In genomic region chr1:156080598-156081173, GRCh38 we compare ENCODE assay signal across 10 cellular contexts. TPM values are rescaled to one million over a fixed set of nuclear protein-coding genes. Genes with fewer than 3 reads are reported as not detected.
DNase-seq lines count a peak whose midpoint lies in the region; ATAC-seq and TF ChIP-seq lines count a peak whose summit lies in the region.
"Had no signal": no experiment of that assay in that cellular context is flagged by ENCODE, and none has a peak within 500 bp of the region (broad histone marks: within the 10 kb centered on the region; RNA-seq: fewer than 3 reads in every experiment).

No MANE protein-coding gene starts in this region.

- TF ChIP-seq CTCF in AG04450 (IDR thresholded peaks at IDR 0.05; ENCODE audit: low read depth, low read length) = no peak
- no peak for TF ChIP-seq CTCF in HEK293 (tag by site-specific recombination; IDR thresholded peaks at IDR 0.05)
- TF ChIP-seq CTCF in kidney epithelial cell (IDR thresholded peaks at IDR 0.05; ENCODE audit: insufficient read depth, low read length, poor library complexity, severe bottlenecking) = no peak
- TF ChIP-seq CTCF in thyroid gland (IDR thresholded peaks at IDR 0.05) = no peak

- POLR2A ChIA-PET in AG04450 (lab: Yijun Ruan, JAX) (interaction anchor here (0.6 kb wide), 1 partner anchor 160 kb away, joined by 3 read pairs; no protein-coding TSS in a partner anchor), HEK293 (lab: Yijun Ruan, JAX) (interaction anchor here (0.5 kb wide), 1 partner anchor 37 kb away, joined by 5 read pairs; no protein-coding TSS in a partner anchor)
- POLR2A ChIA-PET in activated naive CD8-positive, alpha-beta T cell treated with anti-CD3 and anti-CD28 coated beads, Interleukin-2, amount 10 ng/mL, durations not matched to agents 7 days and 5 days (lab: Charles Lee) = no interaction called here

- whole genome bisulfite sequencing in thyroid gland, 2 donors = 76% methylated on average over 8 of the region's 8 CpGs

- CTCF ChIA-PET in AG04450 (lab: Charles Lee) (interaction anchor here (1.3 kb wide), 1 partner anchor 10 kb away, joined by 3 read pairs; no protein-coding TSS in a partner anchor), HEK293 (lab: Yijun Ruan, JAX) (no interaction called here)

- peaks cover 4% of the 10 kb centered on the region for H3K4me1 Mint-ChIP-seq in activated naive CD8-positive, alpha-beta T cell treated with anti-CD3 and anti-CD28 coated beads, Interleukin-2, amount 10 ng/mL, durations not matched to agents 7 days and 5 days

- H3K4me3 ChIP-seq in AG04450 (ENCODE audit: low read depth, low read length) (peak overlapping the region; percentile 87), HEK293 (ENCODE audit: low read depth, low read length) (peak overlapping the region; percentile 0; the same call in 1 of the 2 replicates), kidney epithelial cell (ENCODE audit: low read depth, low read length) (peak overlapping the region; percentile 72), thyroid gland (replicated peaks in 1 of 3) (no peak overlapping the region)

- H3K9me3 ChIP-seq in AG04450 (ENCODE audit: control insufficient read depth, insufficient read depth, low read length) = no peaks in the 10 kb centered on the region; the same call in 1 of the 2 replicates
- no peaks in the 10 kb centered on the region for H3K9me3 ChIP-seq in HEK293 (ENCODE audit: control insufficient read depth, insufficient read depth, low read depth, low read length)
- H3K9me3 ChIP-seq in thyroid gland = no peaks in the 10 kb centered on the region

- TF ChIP-seq POLR2A in thyroid gland (IDR thresholded peaks at IDR 0.05) = no peak

- H3K4me1 ChIP-seq in HEK293 (ENCODE audit: control insufficient read depth, insufficient read depth, low read length) (peaks cover 3% of the 10 kb centered on the region; the same call in 1 of the 2 replicates), thyroid gland (peaks cover 8 to 20% of the 10 kb centered on the region in 2 donors)

- peaks cover 0 to 24% of the 10 kb centered on the region in 2 experiments; a peak in 1 of 3 replicates for H3K36me3 ChIP-seq in HEK293 (ENCODE audit: control insufficient read depth in 2 of 2, insufficient read depth in 1 of 2, low read length in 2 of 2)
- H3K36me3 ChIP-seq in kidney epithelial cell (ENCODE audit: control insufficient read depth, insufficient read depth, low read length) = peaks cover 4% of the 10 kb centered on the region
- H3K36me3 ChIP-seq in thyroid gland = no peaks in the 10 kb centered on the region

- no peak overlapping the region for H3K27ac Mint-ChIP-seq in activated naive CD8-positive, alpha-beta T cell treated with anti-CD3 and anti-CD28 coated beads, Interleukin-2, amount 10 ng/mL, durations not matched to agents 7 days and 5 days

- H3K27ac ChIP-seq in AG04450 (ENCODE audit: low read depth, low read length) (peak overlapping the region; percentile 61), HEK293 (ENCODE audit: extremely low read depth, low read depth, low read length) (peak overlapping the region; percentile 51; the same call in 1 of the 2 replicates), thyroid gland (no peak overlapping the region)

- no peak for ATAC-seq in activated naive CD8-positive, alpha-beta T cell treated with anti-CD3 and anti-CD28 coated beads, Interleukin-2, amount 10 ng/mL, durations not matched to agents 7 days and 5 days (ENCODE audit: low read depth)
- ATAC-seq in HG02970 (IDR thresholded peaks at IDR 0.05; ENCODE audit: low FRiP score, unreplicated experiment) = no peak
- no peak for ATAC-seq in GM21529 (IDR thresholded peaks at IDR 0.05; ENCODE audit: unreplicated experiment)

- DNase-seq in AG04450 (ENCODE audit: low read depth, low spot score) (no peak), kidney epithelial cell (ENCODE audit: low read depth) (no peak), HUDEP-2 (lab: John Stamatoyannopoulos, UW; ENCODE audit: unreplicated experiment in 76 of 76) (no peak), thyroid gland (no peak)
- DNase-seq in activated naive CD8-positive, alpha-beta T cell treated with anti-CD3 and anti-CD28 coated beads, Interleukin-2, amount 10 ng/mL, durations not matched to agents 7 days and 5 days = no peak
- DNase-seq: DMS79, midbrain had no signal

- H3K27me3 ChIP-seq in AG04450 (ENCODE audit: control insufficient read depth, insufficient read depth, low read length) = no peaks in the 10 kb centered on the region
- H3K27me3 ChIP-seq in kidney epithelial cell (ENCODE audit: control insufficient read depth, insufficient read depth, low read length) = no peaks in the 10 kb centered on the region
- H3K27me3 ChIP-seq in thyroid gland = no peaks in the 10 kb centered on the region

- intact Hi-C loops in thyroid gland (cut with DNase I) = no loop called here

- peaks cover 61% of the 10 kb centered on the region for H3K27me3 Mint-ChIP-seq in activated naive CD8-positive, alpha-beta T cell treated with anti-CD3 and anti-CD28 coated beads, Interleukin-2, amount 10 ng/mL, durations not matched to agents 7 days and 5 days

- H3K36me3 Mint-ChIP-seq in activated naive CD8-positive, alpha-beta T cell treated with anti-CD3 and anti-CD28 coated beads, Interleukin-2, amount 10 ng/mL, durations not matched to agents 7 days and 5 days = no peaks in the 10 kb centered on the region

- no peaks in the 10 kb centered on the region for H3K9me3 Mint-ChIP-seq in activated naive CD8-positive, alpha-beta T cell treated with anti-CD3 and anti-CD28 coated beads, Interleukin-2, amount 10 ng/mL, durations not matched to agents 7 days and 5 days

- H3K4me3 Mint-ChIP-seq in activated naive CD8-positive, alpha-beta T cell treated with anti-CD3 and anti-CD28 coated beads, Interleukin-2, amount 10 ng/mL, durations not matched to agents 7 days and 5 days = peak overlapping the region; percentile 47

TF ChIP-seq in HEK293, 187 proteins besides CTCF, POLR2A, EP300 and RAD21 (continues in another document):
- TF ChIP-seq ZNF211 (tag by site-specific recombination; IDR thresholded peaks at IDR 0.05; ENCODE audit: low read depth) (no peak), ZNF488 (tag by site-specific recombination; IDR thresholded peaks at IDR 0.05) (no peak), KLF7 (tag by site-specific recombination; IDR thresholded peaks at IDR 0.05; ENCODE audit: borderline replicate concordance) (no peak), RBAK (tag by site-specific recombination; IDR thresholded peaks at IDR 0.05) (no peak), ZNF133 (tag by site-specific recombination; IDR thresholded peaks at IDR 0.05) (peak; percentile 56)

RNA-seq across cellular contexts. Expression of gene MEX3A, which starts 1.6 kb away (rescaled TPM):
- 11.8 and 14.6 TPM in 2 replicates for polyA plus RNA-seq in AG04450 (2011; rRNA removed)
- 13.9 and 14.3 TPM in 2 replicates for polyA minus RNA-seq in AG04450 (2011; rRNA and poly(A)+ RNA removed)
- total RNA-seq in activated naive CD8-positive, alpha-beta T cell treated with anti-CD3 and anti-CD28 coated beads, Interleukin-2, amount 10 ng/mL, durations not matched to agents 7 days and 5 days = under 1 TPM; 0.09 to 0.11 TPM
- total RNA-seq in kidney epithelial cell (34.5 and 34.6 TPM in 2 replicates), thyroid gland (1 to 10 TPM in 1 of 4 donors, under 1 TPM in 3; 0.17 to 1.8 (median 0.33) TPM)

RNA-seq across cellular contexts. Expression of gene RAB25, which starts 19.7 kb away (rescaled TPM):
- polyA plus RNA-seq in AG04450 (2011; rRNA removed) = not detected in 2 replicates
- not detected in 2 replicates for polyA minus RNA-seq in AG04450 (2011; rRNA and poly(A)+ RNA removed)
- total RNA-seq in activated naive CD8-positive, alpha-beta T cell treated with anti-CD3 and anti-CD28 coated beads, Interleukin-2, amount 10 ng/mL, durations not matched to agents 7 days and 5 days = under 1 TPM; 0.86 to 0.91 TPM
- total RNA-seq in kidney epithelial cell (30.4 and 46.0 TPM in 2 replicates), thyroid gland (10 to 100 TPM; 65.9 to 88.0 (median 74.1) TPM)

RNA-seq across cellular contexts. Expression of gene LAMTOR2, which starts 26.1 kb away (rescaled TPM):
- 42.4 and 60.4 TPM in 2 replicates for polyA plus RNA-seq in AG04450 (2011; rRNA removed)
- 28.4 and 35.7 TPM in 2 replicates for polyA minus RNA-seq in AG04450 (2011; rRNA and poly(A)+ RNA removed)
- total RNA-seq in activated naive CD8-positive, alpha-beta T cell treated with anti-CD3 and anti-CD28 coated beads, Interleukin-2, amount 10 ng/mL, durations not matched to agents 7 days and 5 days = 10 to 100 TPM; 50.9 to 52.6 TPM
- total RNA-seq in kidney epithelial cell (96.5 and 108 TPM in 2 replicates), thyroid gland (10 to 100 TPM; 14.7 to 76.8 (median 41.1) TPM)

RNA-seq across cellular contexts. Expression of gene UBQLN4, which starts 27.1 kb away (rescaled TPM):
- 22.7 and 23.2 TPM in 2 replicates for polyA plus RNA-seq in AG04450 (2011; rRNA removed)
- polyA minus RNA-seq in AG04450 (2011; rRNA and poly(A)+ RNA removed) = 27.8 and 37.7 TPM in 2 replicates
- total RNA-seq in activated naive CD8-positive, alpha-beta T cell treated with anti-CD3 and anti-CD28 coated beads, Interleukin-2, amount 10 ng/mL, durations not matched to agents 7 days and 5 days = 10 to 100 TPM; 31.9 to 37.9 TPM
- total RNA-seq in kidney epithelial cell = 28.2 and 30.5 TPM in 2 replicates
- 10 to 100 TPM; 10.8 to 18.8 (median 16.9) TPM for total RNA-seq in thyroid gland

RNA-seq across cellular contexts. Expression of gene LMNA, which starts 33.8 kb away (rescaled TPM):
- polyA plus RNA-seq in AG04450 (2011; rRNA removed) = 365 and 382 TPM in 2 replicates
- polyA minus RNA-seq in AG04450 (2011; rRNA and poly(A)+ RNA removed) = 379 and 407 TPM in 2 replicates
- 10 to 100 TPM; 11.7 to 13.0 TPM for total RNA-seq in activated naive CD8-positive, alpha-beta T cell treated with anti-CD3 and anti-CD28 coated beads, Interleukin-2, amount 10 ng/mL, durations not matched to agents 7 days and 5 days
- total RNA-seq in kidney epithelial cell (251 and 280 TPM in 2 replicates), thyroid gland (100 to 1,000 TPM; 235 to 412 (median 327) TPM)

Comparison
In these comparisons a context has a peak if more than half of its experiments do, and no peak if none do; other contexts are left out.
1. H3K27ac ChIP-seq: peak in AG04450 (single experiment) and HEK293 (single experiment); none in thyroid gland (0 of 3).
2. H3K4me3 ChIP-seq: peak in AG04450 (single experiment), HEK293 (single experiment) and kidney epithelial cell (single experiment); none in thyroid gland (0 of 3).
3. RNA of gene MEX3A, which starts 1.6 kb away (total RNA-seq): 34.5 to 34.6 TPM in kidney epithelial cell; 0.17 to 1.8 TPM in thyroid gland and 0.09 to 0.11 TPM in activated naive CD8-positive, alpha-beta T cell treated with anti-CD3 and anti-CD28 coated beads, Interleukin-2, amount 10 ng/mL, durations not matched to agents 7 days and 5 days; every median in the first group is over 10 times any median in the second.
4. RNA of gene RAB25, which starts 19.7 kb away (total RNA-seq): 65.9 to 88.0 TPM in thyroid gland and 30.4 to 46.0 TPM in kidney epithelial cell; 0.86 to 0.91 TPM in activated naive CD8-positive, alpha-beta T cell treated with anti-CD3 and anti-CD28 coated beads, Interleukin-2, amount 10 ng/mL, durations not matched to agents 7 days and 5 days; every median in the first group is over 10 times any median in the second.